In the genomic region with DNA sequence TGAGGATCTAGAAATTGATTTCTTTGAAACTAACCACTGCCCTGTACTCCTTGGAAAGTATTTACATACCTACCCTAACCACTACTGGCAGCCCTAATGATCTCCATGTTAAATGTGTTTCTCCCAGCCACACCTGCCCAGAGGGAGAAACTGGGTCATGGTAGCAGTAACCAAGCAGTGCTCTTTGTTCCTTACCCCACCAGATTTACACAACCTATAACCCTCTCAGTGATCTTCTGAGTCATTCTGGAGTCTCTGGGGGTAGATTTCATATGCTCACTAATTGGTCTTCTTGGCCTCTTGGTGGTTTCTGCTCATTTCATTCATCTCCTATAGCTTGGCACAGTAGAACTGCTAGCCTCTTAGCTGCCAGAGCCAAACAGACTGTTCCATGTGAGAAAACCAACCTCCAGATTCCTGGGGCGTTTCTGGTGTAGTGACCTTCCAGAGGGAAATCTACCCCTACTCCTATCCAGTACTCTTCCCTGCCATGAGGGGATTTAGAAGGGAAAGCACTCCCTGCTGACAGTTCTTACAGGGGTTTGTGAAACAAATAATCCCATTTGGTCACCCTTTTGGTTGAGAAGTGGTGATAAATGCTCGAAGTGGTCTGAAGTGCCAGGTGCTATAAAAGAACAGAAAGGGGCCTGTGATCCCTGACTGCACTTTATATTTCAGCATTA, we compare ENCODE assay signal across 1 cellular context.
A peak's percentile ranks its signal among the peaks of the same experiment; 100 is the strongest.
TF ChIP-seq lines count a peak whose summit lies in the region.

No MANE protein-coding gene starts in this region.

TF ChIP-seq in GM12878, 131 proteins besides CTCF, POLR2A, EP300 and RAD21 (continues in another document):
- TF ChIP-seq ASH2L (IDR thresholded peaks at IDR 0.05; ENCODE audit: borderline replicate concordance, low read depth): no peak
- TF ChIP-seq ATF7 (IDR thresholded peaks at IDR 0.05; ENCODE audit: low read depth): 0 out of 2 replicates have a peak, but pooled peaks have one; percentile 11
- no peak for TF ChIP-seq MXI1 (IDR thresholded peaks at IDR 0.05; ENCODE audit: low read depth, low read length)
- no peak for TF ChIP-seq CBX5 (IDR thresholded peaks at IDR 0.05; ENCODE audit: low read depth)
- TF ChIP-seq, protein P1, sequence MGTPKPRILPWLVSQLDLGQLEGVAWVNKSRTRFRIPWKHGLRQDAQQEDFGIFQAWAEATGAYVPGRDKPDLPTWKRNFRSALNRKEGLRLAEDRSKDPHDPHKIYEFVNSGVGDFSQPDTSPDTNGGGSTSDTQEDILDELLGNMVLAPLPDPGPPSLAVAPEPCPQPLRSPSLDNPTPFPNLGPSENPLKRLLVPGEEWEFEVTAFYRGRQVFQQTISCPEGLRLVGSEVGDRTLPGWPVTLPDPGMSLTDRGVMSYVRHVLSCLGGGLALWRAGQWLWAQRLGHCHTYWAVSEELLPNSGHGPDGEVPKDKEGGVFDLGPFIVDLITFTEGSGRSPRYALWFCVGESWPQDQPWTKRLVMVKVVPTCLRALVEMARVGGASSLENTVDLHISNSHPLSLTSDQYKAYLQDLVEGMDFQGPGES (IDR thresholded peaks at IDR 0.05): no peak
- TF ChIP-seq SREBF1 (IDR thresholded peaks at IDR 0.05; ENCODE audit: low read length): no peak
- TF ChIP-seq, protein P2, sequence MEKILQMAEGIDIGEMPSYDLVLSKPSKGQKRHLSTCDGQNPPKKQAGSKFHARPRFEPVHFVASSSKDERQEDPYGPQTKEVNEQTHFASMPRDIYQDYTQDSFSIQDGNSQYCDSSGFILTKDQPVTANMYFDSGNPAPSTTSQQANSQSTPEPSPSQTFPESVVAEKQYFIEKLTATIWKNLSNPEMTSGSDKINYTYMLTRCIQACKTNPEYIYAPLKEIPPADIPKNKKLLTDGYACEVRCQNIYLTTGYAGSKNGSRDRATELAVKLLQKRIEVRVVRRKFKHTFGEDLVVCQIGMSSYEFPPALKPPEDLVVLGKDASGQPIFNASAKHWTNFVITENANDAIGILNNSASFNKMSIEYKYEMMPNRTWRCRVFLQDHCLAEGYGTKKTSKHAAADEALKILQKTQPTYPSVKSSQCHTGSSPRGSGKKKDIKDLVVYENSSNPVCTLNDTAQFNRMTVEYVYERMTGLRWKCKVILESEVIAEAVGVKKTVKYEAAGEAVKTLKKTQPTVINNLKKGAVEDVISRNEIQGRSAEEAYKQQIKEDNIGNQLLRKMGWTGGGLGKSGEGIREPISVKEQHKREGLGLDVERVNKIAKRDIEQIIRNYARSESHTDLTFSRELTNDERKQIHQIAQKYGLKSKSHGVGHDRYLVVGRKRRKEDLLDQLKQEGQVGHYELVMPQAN (conservative IDR thresholded peaks at IDR 0.05): no peak
- TF ChIP-seq NFYA (IDR thresholded peaks at IDR 0.05; ENCODE audit: borderline replicate concordance, low read depth, low read length): no peak
- TF ChIP-seq, protein P3, sequence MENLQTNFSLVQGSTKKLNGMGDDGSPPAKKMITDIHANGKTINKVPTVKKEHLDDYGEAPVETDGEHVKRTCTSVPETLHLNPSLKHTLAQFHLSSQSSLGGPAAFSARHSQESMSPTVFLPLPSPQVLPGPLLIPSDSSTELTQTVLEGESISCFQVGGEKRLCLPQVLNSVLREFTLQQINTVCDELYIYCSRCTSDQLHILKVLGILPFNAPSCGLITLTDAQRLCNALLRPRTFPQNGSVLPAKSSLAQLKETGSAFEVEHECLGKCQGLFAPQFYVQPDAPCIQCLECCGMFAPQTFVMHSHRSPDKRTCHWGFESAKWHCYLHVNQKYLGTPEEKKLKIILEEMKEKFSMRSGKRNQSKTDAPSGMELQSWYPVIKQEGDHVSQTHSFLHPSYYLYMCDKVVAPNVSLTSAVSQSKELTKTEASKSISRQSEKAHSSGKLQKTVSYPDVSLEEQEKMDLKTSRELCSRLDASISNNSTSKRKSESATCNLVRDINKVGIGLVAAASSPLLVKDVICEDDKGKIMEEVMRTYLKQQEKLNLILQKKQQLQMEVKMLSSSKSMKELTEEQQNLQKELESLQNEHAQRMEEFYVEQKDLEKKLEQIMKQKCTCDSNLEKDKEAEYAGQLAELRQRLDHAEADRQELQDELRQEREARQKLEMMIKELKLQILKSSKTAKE (IDR thresholded peaks at IDR 0.05; ENCODE audit: low read depth, poor library complexity, severe bottlenecking): peak; percentile 26
- no peak for TF ChIP-seq BRCA1 (IDR thresholded peaks at IDR 0.05; ENCODE audit: low read depth, low read length)
- TF ChIP-seq, protein P4, sequence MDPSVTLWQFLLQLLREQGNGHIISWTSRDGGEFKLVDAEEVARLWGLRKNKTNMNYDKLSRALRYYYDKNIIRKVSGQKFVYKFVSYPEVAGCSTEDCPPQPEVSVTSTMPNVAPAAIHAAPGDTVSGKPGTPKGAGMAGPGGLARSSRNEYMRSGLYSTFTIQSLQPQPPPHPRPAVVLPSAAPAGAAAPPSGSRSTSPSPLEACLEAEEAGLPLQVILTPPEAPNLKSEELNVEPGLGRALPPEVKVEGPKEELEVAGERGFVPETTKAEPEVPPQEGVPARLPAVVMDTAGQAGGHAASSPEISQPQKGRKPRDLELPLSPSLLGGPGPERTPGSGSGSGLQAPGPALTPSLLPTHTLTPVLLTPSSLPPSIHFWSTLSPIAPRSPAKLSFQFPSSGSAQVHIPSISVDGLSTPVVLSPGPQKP (IDR thresholded peaks at IDR 0.05; ENCODE audit: low read depth, low read length): no peak
- TF ChIP-seq ZNF217 (IDR thresholded peaks at IDR 0.05): no peak
- TF ChIP-seq, protein P5, sequence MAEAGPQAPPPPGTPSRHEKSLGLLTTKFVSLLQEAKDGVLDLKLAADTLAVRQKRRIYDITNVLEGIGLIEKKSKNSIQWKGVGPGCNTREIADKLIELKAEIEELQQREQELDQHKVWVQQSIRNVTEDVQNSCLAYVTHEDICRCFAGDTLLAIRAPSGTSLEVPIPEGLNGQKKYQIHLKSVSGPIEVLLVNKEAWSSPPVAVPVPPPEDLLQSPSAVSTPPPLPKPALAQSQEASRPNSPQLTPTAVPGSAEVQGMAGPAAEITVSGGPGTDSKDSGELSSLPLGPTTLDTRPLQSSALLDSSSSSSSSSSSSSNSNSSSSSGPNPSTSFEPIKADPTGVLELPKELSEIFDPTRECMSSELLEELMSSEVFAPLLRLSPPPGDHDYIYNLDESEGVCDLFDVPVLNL (IDR thresholded peaks at IDR 0.05; ENCODE audit: low read depth, low read length): no peak
- TF ChIP-seq MTA3 (IDR thresholded peaks at IDR 0.05; ENCODE audit: borderline replicate concordance, low read length): no peak
- TF ChIP-seq NBN (IDR thresholded peaks at IDR 0.05): 0 out of 2 replicates have a peak, but pooled peaks have one; percentile 17
- no peak; the same call in 2 of the 3 replicates for TF ChIP-seq POU2F2 (IDR thresholded peaks at IDR 0.05; ENCODE audit: borderline replicate concordance, low read depth, low read length)
- TF ChIP-seq, protein P6, sequence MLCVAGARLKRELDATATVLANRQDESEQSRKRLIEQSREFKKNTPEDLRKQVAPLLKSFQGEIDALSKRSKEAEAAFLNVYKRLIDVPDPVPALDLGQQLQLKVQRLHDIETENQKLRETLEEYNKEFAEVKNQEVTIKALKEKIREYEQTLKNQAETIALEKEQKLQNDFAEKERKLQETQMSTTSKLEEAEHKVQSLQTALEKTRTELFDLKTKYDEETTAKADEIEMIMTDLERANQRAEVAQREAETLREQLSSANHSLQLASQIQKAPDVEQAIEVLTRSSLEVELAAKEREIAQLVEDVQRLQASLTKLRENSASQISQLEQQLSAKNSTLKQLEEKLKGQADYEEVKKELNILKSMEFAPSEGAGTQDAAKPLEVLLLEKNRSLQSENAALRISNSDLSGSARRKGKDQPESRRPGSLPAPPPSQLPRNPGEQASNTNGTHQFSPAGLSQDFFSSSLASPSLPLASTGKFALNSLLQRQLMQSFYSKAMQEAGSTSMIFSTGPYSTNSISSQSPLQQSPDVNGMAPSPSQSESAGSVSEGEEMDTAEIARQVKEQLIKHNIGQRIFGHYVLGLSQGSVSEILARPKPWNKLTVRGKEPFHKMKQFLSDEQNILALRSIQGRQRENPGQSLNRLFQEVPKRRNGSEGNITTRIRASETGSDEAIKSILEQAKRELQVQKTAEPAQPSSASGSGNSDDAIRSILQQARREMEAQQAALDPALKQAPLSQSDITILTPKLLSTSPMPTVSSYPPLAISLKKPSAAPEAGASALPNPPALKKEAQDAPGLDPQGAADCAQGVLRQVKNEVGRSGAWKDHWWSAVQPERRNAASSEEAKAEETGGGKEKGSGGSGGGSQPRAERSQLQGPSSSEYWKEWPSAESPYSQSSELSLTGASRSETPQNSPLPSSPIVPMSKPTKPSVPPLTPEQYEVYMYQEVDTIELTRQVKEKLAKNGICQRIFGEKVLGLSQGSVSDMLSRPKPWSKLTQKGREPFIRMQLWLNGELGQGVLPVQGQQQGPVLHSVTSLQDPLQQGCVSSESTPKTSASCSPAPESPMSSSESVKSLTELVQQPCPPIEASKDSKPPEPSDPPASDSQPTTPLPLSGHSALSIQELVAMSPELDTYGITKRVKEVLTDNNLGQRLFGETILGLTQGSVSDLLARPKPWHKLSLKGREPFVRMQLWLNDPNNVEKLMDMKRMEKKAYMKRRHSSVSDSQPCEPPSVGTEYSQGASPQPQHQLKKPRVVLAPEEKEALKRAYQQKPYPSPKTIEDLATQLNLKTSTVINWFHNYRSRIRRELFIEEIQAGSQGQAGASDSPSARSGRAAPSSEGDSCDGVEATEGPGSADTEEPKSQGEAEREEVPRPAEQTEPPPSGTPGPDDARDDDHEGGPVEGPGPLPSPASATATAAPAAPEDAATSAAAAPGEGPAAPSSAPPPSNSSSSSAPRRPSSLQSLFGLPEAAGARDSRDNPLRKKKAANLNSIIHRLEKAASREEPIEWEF (IDR thresholded peaks at IDR 0.05; ENCODE audit: insufficient replicate concordance, low read depth, low read length): no peak
- no peak for TF ChIP-seq SUPT20H (IDR thresholded peaks at IDR 0.05; ENCODE audit: borderline replicate concordance, control insufficient read depth, low read depth, low read length)
- TF ChIP-seq BACH1 (IDR thresholded peaks at IDR 0.05; ENCODE audit: borderline replicate concordance): no peak
- peak; percentile 49; the same call in 1 of the 2 replicates for TF ChIP-seq IRF4 (IDR thresholded peaks at IDR 0.05; ENCODE audit: low read depth, low read length)
- TF ChIP-seq NFXL1 (IDR thresholded peaks at IDR 0.05; ENCODE audit: borderline replicate concordance): no peak
- TF ChIP-seq, protein P7, sequence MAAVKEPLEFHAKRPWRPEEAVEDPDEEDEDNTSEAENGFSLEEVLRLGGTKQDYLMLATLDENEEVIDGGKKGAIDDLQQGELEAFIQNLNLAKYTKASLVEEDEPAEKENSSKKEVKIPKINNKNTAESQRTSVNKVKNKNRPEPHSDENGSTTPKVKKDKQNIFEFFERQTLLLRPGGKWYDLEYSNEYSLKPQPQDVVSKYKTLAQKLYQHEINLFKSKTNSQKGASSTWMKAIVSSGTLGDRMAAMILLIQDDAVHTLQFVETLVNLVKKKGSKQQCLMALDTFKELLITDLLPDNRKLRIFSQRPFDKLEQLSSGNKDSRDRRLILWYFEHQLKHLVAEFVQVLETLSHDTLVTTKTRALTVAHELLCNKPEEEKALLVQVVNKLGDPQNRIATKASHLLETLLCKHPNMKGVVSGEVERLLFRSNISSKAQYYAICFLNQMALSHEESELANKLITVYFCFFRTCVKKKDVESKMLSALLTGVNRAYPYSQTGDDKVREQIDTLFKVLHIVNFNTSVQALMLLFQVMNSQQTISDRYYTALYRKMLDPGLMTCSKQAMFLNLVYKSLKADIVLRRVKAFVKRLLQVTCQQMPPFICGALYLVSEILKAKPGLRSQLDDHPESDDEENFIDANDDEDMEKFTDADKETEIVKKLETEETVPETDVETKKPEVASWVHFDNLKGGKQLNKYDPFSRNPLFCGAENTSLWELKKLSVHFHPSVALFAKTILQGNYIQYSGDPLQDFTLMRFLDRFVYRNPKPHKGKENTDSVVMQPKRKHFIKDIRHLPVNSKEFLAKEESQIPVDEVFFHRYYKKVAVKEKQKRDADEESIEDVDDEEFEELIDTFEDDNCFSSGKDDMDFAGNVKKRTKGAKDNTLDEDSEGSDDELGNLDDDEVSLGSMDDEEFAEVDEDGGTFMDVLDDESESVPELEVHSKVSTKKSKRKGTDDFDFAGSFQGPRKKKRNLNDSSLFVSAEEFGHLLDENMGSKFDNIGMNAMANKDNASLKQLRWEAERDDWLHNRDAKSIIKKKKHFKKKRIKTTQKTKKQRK (IDR thresholded peaks at IDR 0.05; ENCODE audit: low read depth, low read length): no peak
- TF ChIP-seq JUNB (IDR thresholded peaks at IDR 0.05): peak; percentile 37; the same call in 1 of the 2 replicates
- TF ChIP-seq, protein P8, sequence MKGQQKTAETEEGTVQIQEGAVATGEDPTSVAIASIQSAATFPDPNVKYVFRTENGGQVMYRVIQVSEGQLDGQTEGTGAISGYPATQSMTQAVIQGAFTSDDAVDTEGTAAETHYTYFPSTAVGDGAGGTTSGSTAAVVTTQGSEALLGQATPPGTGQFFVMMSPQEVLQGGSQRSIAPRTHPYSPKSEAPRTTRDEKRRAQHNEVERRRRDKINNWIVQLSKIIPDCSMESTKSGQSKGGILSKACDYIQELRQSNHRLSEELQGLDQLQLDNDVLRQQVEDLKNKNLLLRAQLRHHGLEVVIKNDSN (IDR thresholded peaks at IDR 0.05; ENCODE audit: borderline replicate concordance, extremely low read length, insufficient read depth, low read depth, low read length): no peak
- TF ChIP-seq, protein P9, sequence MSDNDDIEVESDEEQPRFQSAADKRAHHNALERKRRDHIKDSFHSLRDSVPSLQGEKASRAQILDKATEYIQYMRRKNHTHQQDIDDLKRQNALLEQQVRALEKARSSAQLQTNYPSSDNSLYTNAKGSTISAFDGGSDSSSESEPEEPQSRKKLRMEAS (IDR thresholded peaks at IDR 0.05; ENCODE audit: low read depth, low read length): no peak
- no peak for TF ChIP-seq LARP7 (IDR thresholded peaks at IDR 0.05)
- no peak for TF ChIP-seq NR2C1 (IDR thresholded peaks at IDR 0.05)
- TF ChIP-seq CEBPB (IDR thresholded peaks at IDR 0.05; ENCODE audit: borderline replicate concordance in 1 of 2, low read depth in 2 of 2, low read length in 2 of 2): no peak
- no peak for TF ChIP-seq JUND (IDR thresholded peaks at IDR 0.05; ENCODE audit: low read depth, low read length)
- no peak for TF ChIP-seq EGR1 (IDR thresholded peaks at IDR 0.05; ENCODE audit: borderline replicate concordance in 1 of 2, low read depth in 2 of 2, low read length in 2 of 2)
- TF ChIP-seq HDAC2 (IDR thresholded peaks at IDR 0.05): no peak
- no peak for TF ChIP-seq SUZ12 (IDR thresholded peaks at IDR 0.05; ENCODE audit: unreplicated experiment)
- no peak for TF ChIP-seq SMAD1 (IDR thresholded peaks at IDR 0.05; ENCODE audit: low read depth, partially characterized antibody)
- TF ChIP-seq EED (IDR thresholded peaks at IDR 0.05; ENCODE audit: low read depth): no peak
- TF ChIP-seq TCF12 (IDR thresholded peaks at IDR 0.05; ENCODE audit: low read depth, low read length): no peak
- TF ChIP-seq, protein P10, sequence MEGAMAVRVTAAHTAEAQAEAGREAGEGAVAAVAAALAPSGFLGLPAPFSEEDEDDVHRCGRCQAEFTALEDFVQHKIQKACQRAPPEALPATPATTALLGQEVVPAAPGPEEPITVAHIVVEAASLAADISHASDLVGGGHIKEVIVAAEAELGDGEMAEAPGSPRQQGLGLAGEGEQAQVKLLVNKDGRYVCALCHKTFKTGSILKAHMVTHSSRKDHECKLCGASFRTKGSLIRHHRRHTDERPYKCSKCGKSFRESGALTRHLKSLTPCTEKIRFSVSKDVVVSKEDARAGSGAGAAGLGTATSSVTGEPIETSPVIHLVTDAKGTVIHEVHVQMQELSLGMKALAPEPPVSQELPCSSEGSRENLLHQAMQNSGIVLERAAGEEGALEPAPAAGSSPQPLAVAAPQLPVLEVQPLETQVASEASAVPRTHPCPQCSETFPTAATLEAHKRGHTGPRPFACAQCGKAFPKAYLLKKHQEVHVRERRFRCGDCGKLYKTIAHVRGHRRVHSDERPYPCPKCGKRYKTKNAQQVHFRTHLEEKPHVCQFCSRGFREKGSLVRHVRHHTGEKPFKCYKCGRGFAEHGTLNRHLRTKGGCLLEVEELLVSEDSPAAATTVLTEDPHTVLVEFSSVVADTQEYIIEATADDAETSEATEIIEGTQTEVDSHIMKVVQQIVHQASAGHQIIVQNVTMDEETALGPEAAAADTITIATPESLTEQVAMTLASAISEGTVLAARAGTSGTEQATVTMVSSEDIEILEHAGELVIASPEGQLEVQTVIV (IDR thresholded peaks at IDR 0.05; ENCODE audit: borderline replicate concordance, partially characterized antibody): no peak
